In the genomic region with DNA sequence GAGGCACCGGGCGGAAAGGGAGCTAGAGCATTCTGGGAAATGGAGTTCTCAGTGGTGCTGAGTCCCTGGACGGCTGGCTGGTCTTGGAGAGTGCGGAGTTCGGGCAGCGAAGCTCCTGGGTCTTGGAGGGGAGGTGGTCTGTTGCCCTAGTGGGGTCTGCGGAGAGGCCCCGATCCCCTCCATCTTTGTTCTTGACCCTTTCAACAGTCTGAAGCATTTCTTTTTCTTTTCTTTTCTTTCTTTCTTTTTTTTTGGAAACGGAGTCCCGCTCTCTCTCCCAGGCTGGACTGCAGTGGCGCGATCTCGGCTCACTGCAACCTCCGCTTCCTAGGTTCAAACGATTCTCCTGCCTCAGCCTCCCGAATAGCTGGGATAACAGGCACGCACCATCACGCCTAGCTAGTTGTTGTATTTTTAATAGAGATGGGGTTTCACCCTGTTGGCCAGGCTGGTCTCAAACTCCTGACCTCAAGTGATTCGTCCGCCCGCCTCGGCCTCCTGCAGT, we compare ENCODE assay signal across 9 cellular contexts. TPM values are rescaled to one million over a fixed set of nuclear protein-coding genes. Genes with fewer than 3 reads are reported as not detected.
A peak's percentile ranks its signal among the peaks of the same experiment; 100 is the strongest.
DNase-seq lines count a peak whose midpoint lies in the region; ATAC-seq and TF ChIP-seq lines count a peak whose summit lies in the region.
"Had no signal": no experiment of that assay in that cellular context is flagged by ENCODE, and none has a peak within 500 bp of the region (broad histone marks: within the 10 kb centered on the region; RNA-seq: fewer than 3 reads in every experiment).

No MANE protein-coding gene starts in this region.

- no TSS peak for BruUV-seq in Calu3 (replicated peaks; lab: Mats Ljungman, UMichigan)

- TF ChIP-seq CTCF in Calu3 (IDR thresholded peaks at IDR 0.05; ENCODE audit: unreplicated experiment), result no peak
- no peak for TF ChIP-seq CTCF in RWPE2 (IDR thresholded peaks at IDR 0.05; ENCODE audit: poor library complexity, severe bottlenecking)
- peak in 1 of 6 experiments; percentile 0 for TF ChIP-seq CTCF in esophagus squamous epithelium (IDR thresholded peaks at IDR 0.05)
- no peak for TF ChIP-seq CTCF in parathyroid adenoma (IDR thresholded peaks at IDR 0.05)

- H3K4me3 ChIP-seq in RWPE2 (ENCODE audit: severe bottlenecking) (peak overlapping the region; percentile 73), esophagus squamous epithelium (peak overlapping the region; percentile 83 to 94 (median 88)), parathyroid adenoma (ENCODE audit: low read depth, low read length) (peak overlapping the region; percentile 86)

- H3K36me3 Mint-ChIP-seq in Calu3 (ENCODE audit: insufficient read depth, unreplicated experiment), result peaks cover 69% of the 10 kb centered on the region

- peak overlapping the region; percentile 63 for H3K4me2 ChIP-seq in parathyroid adenoma (ENCODE audit: low read length)

- peaks cover 24% of the 10 kb centered on the region for H3K27me3 ChIP-seq in RWPE2 (ENCODE audit: insufficient read depth, poor library complexity, severe bottlenecking)
- H3K27me3 ChIP-seq in esophagus squamous epithelium, result peaks cover 0 to 37% (median 4%) of the 10 kb centered on the region in 4 donors
- no peaks in the 10 kb centered on the region for H3K27me3 ChIP-seq in parathyroid adenoma (ENCODE audit: control insufficient read depth, insufficient read depth, low read length)

- DNase-seq in Calu3 (no peak), RWPE2 (ENCODE audit: low spot score) (no peak), esophagus squamous epithelium (lab: John Stamatoyannopoulos, UW) (no peak), OCI-M2 (lab: John Stamatoyannopoulos, UW; ENCODE audit: unreplicated experiment) (no peak), AG08396 (ENCODE audit: low spot score) (no peak)

- H3K36me3 ChIP-seq in RWPE2 (ENCODE audit: low read depth) (peaks cover 32% of the 10 kb centered on the region), esophagus squamous epithelium (peaks cover 0 to 18% (median 13%) of the 10 kb centered on the region in 3 donors), parathyroid adenoma (ENCODE audit: control insufficient read depth, insufficient read depth, low read length) (no peaks in the 10 kb centered on the region)

- peaks cover 48% of the 10 kb centered on the region for H3K4me1 Mint-ChIP-seq in Calu3 (ENCODE audit: low read depth, unreplicated experiment)

- CTCF ChIA-PET in Calu3 (lab: Charles Lee), result interaction anchor here (0.6 to 3.6 kb wide), 16 partner anchors 12 to 1483 kb away, joined by 3 to 56 read pairs (median 4); partner anchors contain the start of genes CCDC61, IRF2BP1 and SIX5

- H3K27me3 Mint-ChIP-seq in Calu3 (ENCODE audit: unreplicated experiment), result no peaks in the 10 kb centered on the region

- ATAC-seq in RWPE2 (ENCODE audit: low read depth) (no peak), HG03521 (IDR thresholded peaks at IDR 0.05; ENCODE audit: unreplicated experiment) (no peak), GM18873 (IDR thresholded peaks at IDR 0.05; ENCODE audit: low FRiP score, unreplicated experiment) (no peak)

- H3K79me2 ChIP-seq in parathyroid adenoma, result peaks cover 3% of the 10 kb centered on the region

- peak overlapping the region; percentile 82 for H2AFZ ChIP-seq in parathyroid adenoma

- H3K9me3 ChIP-seq in RWPE2 (ENCODE audit: severe bottlenecking) (no peaks in the 10 kb centered on the region), esophagus squamous epithelium (no peaks in the 10 kb centered on the region), parathyroid adenoma (ENCODE audit: control insufficient read depth, low read length) (no peaks in the 10 kb centered on the region)

- no peak for TF ChIP-seq POLR2A in esophagus squamous epithelium (IDR thresholded peaks at IDR 0.05)

- no peaks in the 10 kb centered on the region for H3K9me3 Mint-ChIP-seq in Calu3 (ENCODE audit: low read depth, unreplicated experiment)

- H3K27ac ChIP-seq in RWPE2 (ENCODE audit: poor library complexity, severe bottlenecking) (no peak overlapping the region), esophagus squamous epithelium (peak overlapping the region in 2 of 4 donors; percentile 94), parathyroid adenoma (no peak overlapping the region)

- H3K9ac ChIP-seq in parathyroid adenoma, result no peak overlapping the region

- H3K4me3 Mint-ChIP-seq in Calu3 (ENCODE audit: low read depth, unreplicated experiment), result peak overlapping the region; percentile 98

- WGBS in esophagus squamous epithelium, 2 donors, result 2 to 6% methylated on average over 15 to 18 of the region's 22 CpGs

- H3K27ac Mint-ChIP-seq in Calu3 (ENCODE audit: unreplicated experiment), result peak overlapping the region; percentile 96

- intact Hi-C loops in Calu3 (cut with micrococcal nuclease; ENCODE audit: unreplicated experiment) (no loop called here), esophagus squamous epithelium (cut with DNase I) (no loop called here)

- H3K4me1 ChIP-seq in RWPE2 (ENCODE audit: insufficient read depth, poor library complexity, severe bottlenecking) (peaks cover 4% of the 10 kb centered on the region), esophagus squamous epithelium (peaks cover 13 to 39% (median 26%) of the 10 kb centered on the region in 3 donors), parathyroid adenoma (peaks cover 3% of the 10 kb centered on the region)

RNA-seq across cellular contexts. Expression of gene SYMPK, which starts 0.4 kb away (rescaled TPM):
- total RNA-seq in Calu3 (2022) (130 and 135 TPM in 2 replicates), esophagus squamous epithelium (10 to 100 TPM; 28.4 to 36.6 (median 31.6) TPM)

RNA-seq across cellular contexts. Expression of gene FOXA3, which starts 0.7 kb away (rescaled TPM):
- 12.1 and 19.9 TPM in 2 replicates for total RNA-seq in Calu3 (2022)
- under 1 TPM in 1 of 4 donors, not detected in 3; 0.18 TPM for total RNA-seq in esophagus squamous epithelium
- total RNA-seq: frontal cortex had no signal

RNA-seq across cellular contexts. Expression of gene IRF2BP1, which starts 22.6 kb away (rescaled TPM):
- total RNA-seq in Calu3 (2022) (36.9 and 37.4 TPM in 2 replicates), esophagus squamous epithelium (10 to 100 TPM; 14.6 to 22.4 (median 20.0) TPM)

RNA-seq across cellular contexts. Expression of gene MYPOP, which starts 39.0 kb away (rescaled TPM):
- total RNA-seq in Calu3 (2022), result 11.9 and 13.1 TPM in 2 replicates
- 1 to 10 TPM; 2.3 to 5.7 (median 4.2) TPM for total RNA-seq in esophagus squamous epithelium

RNA-seq across cellular contexts. Expression of gene RSPH6A, which starts 48.3 kb away (rescaled TPM):
- total RNA-seq in Calu3 (2022) (0.44 and 0.52 TPM in 2 replicates), esophagus squamous epithelium (under 1 TPM in 1 of 4 donors, not detected in 3; 0.19 TPM)
- total RNA-seq: frontal cortex had no signal

Comparison
In these comparisons a context has a peak if more than half of its experiments do, and no peak if none do; other contexts are left out.
1. RNA of gene FOXA3, which starts 0.7 kb away (total RNA-seq): 12.1 to 19.9 TPM in Calu3; 0.18 TPM in esophagus squamous epithelium; every median in the first group is over 10 times any median in the second.
2. Peak in every context shown above with its lines, with median percentiles within 50 percentile points of each other: H3K4me3 ChIP-seq.